Comparison of ENCODE assay signal across 19 cellular contexts in genomic region chr11:12276356-12276755, GRCh38.
DNase-seq lines count a peak whose midpoint lies in the region; ATAC-seq and TF ChIP-seq lines count a peak whose summit lies in the region.
"Had no signal": no experiment of that assay in that cellular context is flagged by ENCODE, and none has a peak within 500 bp of the region (broad histone marks: within the 10 kb centered on the region; RNA-seq: fewer than 3 reads in every experiment).

No MANE protein-coding gene starts in this region.

- H4K20me1 ChIP-seq in PC-9 (ENCODE audit: insufficient read depth), result no peaks in the 10 kb centered on the region

- peak; percentile 40 for DNase-seq in activated CD8-positive, alpha-beta memory T cell treated with anti-CD3 and anti-CD28 coated beads, Interleukin-2, amount 50 U/mL, for 48 hours
- DNase-seq in activated CD8-positive, alpha-beta memory T cell treated with anti-CD3 and anti-CD28 coated beads for 24 hours, result no peak
- peak; percentile 61 for DNase-seq in NCI-H2107 (lab: John Stamatoyannopoulos, UW)
- DNase-seq in T-helper 17 cell, result no peak
- peak; percentile 17 to 40 for DNase-seq in tibial artery
- no peak for DNase-seq in PC-9
- DNase-seq in NCI-H1092 treated with DMSO at 0.1 percent for 48 hours (lab: John Stamatoyannopoulos, UW), result no peak
- no peak for DNase-seq in HT-29 (ENCODE audit: low spot score)
- DNase-seq: 8988T; activated CD4-positive, alpha-beta T cell treated with anti-CD3 and anti-CD28 coated beads for 36 hours; activated naive CD4-positive, alpha-beta T cell treated with anti-CD3 and anti-CD28 coated beads, Interleukin-2, amount 10 ng/mL, durations not matched to agents 7 days and 5 days; effector memory CD8-positive, alpha-beta T cell; glutamatergic neuron; GM23248; NCI-H2171; stimulated activated CD4-positive, alpha-beta T cell treated with anti-CD3 and anti-CD28 coated beads, Interleukin-4, amount 100 ng/mL, for 4 hours had no signal

- H3K9me3 ChIP-seq in T-helper 17 cell (ENCODE audit: control insufficient read depth, low read length, poor library complexity, severe bottlenecking) (no peaks in the 10 kb centered on the region), tibial artery (no peaks in the 10 kb centered on the region), PC-9 (ENCODE audit: insufficient read depth, low read depth) (no peaks in the 10 kb centered on the region)

- H3K36me3 ChIP-seq in tibial artery (no peaks in the 10 kb centered on the region), PC-9 (ENCODE audit: low read depth) (no peaks in the 10 kb centered on the region)

- H2AFZ ChIP-seq in PC-9, result no peak overlapping the region
- H2AFZ ChIP-seq: GM23248, parathyroid adenoma had no signal

- intact Hi-C loops in tibial artery (cut with DNase I; ENCODE audit: low total_unique reads), result loop anchor here (10.0 kb wide), 2 partner anchors 342 to 462 kb away; no protein-coding TSS in a partner anchor
- intact Hi-C loops in PC-9 (cut with micrococcal nuclease; ENCODE audit: unreplicated experiment), result no loop called here

- H3K27me3 Mint-ChIP-seq in T-helper 17 cell, result no peaks in the 10 kb centered on the region
- H3K27me3 Mint-ChIP-seq: activated CD4-positive, alpha-beta T cell treated with anti-CD3 and anti-CD28 coated beads for 36 hours; activated naive CD4-positive, alpha-beta T cell treated with anti-CD3 and anti-CD28 coated beads, Interleukin-2, amount 10 ng/mL, durations not matched to agents 7 days and 5 days; effector memory CD8-positive, alpha-beta T cell had no signal

- no peaks in the 10 kb centered on the region for H3K9me2 ChIP-seq in PC-9 (ENCODE audit: insufficient read depth)

- peaks cover 0 to 18% (median 9%) of the 10 kb centered on the region in 4 donors for H3K4me1 ChIP-seq in tibial artery
- H3K4me1 ChIP-seq in PC-9 (replicated peaks; ENCODE audit: insufficient read depth), result no peaks in the 10 kb centered on the region
- H3K4me1 ChIP-seq: parathyroid adenoma had no signal

- BruUV-seq in PC-9 (replicated peaks; lab: Mats Ljungman, UMichigan), result no TSS peak

- no peak overlapping the region for H3K4me2 ChIP-seq in PC-9

- no peak overlapping the region for H3K27ac ChIP-seq in tibial artery
- no peak overlapping the region for H3K27ac ChIP-seq in PC-9
- H3K27ac ChIP-seq: GM23248, parathyroid adenoma, skin epidermis had no signal

- peaks cover 14% of the 10 kb centered on the region for H3K4me1 Mint-ChIP-seq in T-helper 17 cell
- H3K4me1 Mint-ChIP-seq: activated naive CD4-positive, alpha-beta T cell treated with anti-CD3 and anti-CD28 coated beads, Interleukin-2, amount 10 ng/mL, durations not matched to agents 7 days and 5 days had no signal

- H3K4me3 ChIP-seq in tibial artery, result no peak overlapping the region
- no peak overlapping the region for H3K4me3 ChIP-seq in PC-9
- H3K4me3 ChIP-seq: GM23248, lung, skin epidermis had no signal

- no peaks in the 10 kb centered on the region for H3K36me3 Mint-ChIP-seq in T-helper 17 cell (ENCODE audit: low read depth)
- H3K36me3 Mint-ChIP-seq: activated naive CD4-positive, alpha-beta T cell treated with anti-CD3 and anti-CD28 coated beads, Interleukin-2, amount 10 ng/mL, durations not matched to agents 7 days and 5 days had no signal

- no peak overlapping the region for H3K4me3 Mint-ChIP-seq in T-helper 17 cell
- H3K4me3 Mint-ChIP-seq: activated CD4-positive, alpha-beta T cell treated with anti-CD3 and anti-CD28 coated beads for 36 hours; activated naive CD4-positive, alpha-beta T cell treated with anti-CD3 and anti-CD28 coated beads, Interleukin-2, amount 10 ng/mL, durations not matched to agents 7 days and 5 days; effector memory CD8-positive, alpha-beta T cell had no signal

- POLR2A ChIA-PET in PC-9 (lab: Charles Lee; ENCODE audit: unreplicated experiment), result no interaction called here

- CTCF ChIA-PET in PC-9 (lab: Charles Lee), result no interaction called here

- no peak for TF ChIP-seq CTCF in tibial artery (IDR thresholded peaks at IDR 0.05)
- no peak for TF ChIP-seq CTCF in PC-9 (conservative IDR thresholded peaks at IDR 0.05)

- no peaks in the 10 kb centered on the region for H3K79me2 ChIP-seq in PC-9 (ENCODE audit: low read depth)
- H3K79me2 ChIP-seq: parathyroid adenoma had no signal

- H3F3A ChIP-seq in PC-9 (ENCODE audit: insufficient read depth, low read depth), result no peaks in the 10 kb centered on the region

- no peak for ATAC-seq in T-helper 17 cell
- ATAC-seq: activated CD4-positive, alpha-beta T cell treated with anti-CD3 and anti-CD28 coated beads for 36 hours; effector memory CD8-positive, alpha-beta T cell had no signal

- H3K27ac Mint-ChIP-seq in T-helper 17 cell, result peak overlapping the region; percentile 11
- H3K27ac Mint-ChIP-seq: activated CD4-positive, alpha-beta T cell treated with anti-CD3 and anti-CD28 coated beads for 36 hours; activated naive CD4-positive, alpha-beta T cell treated with anti-CD3 and anti-CD28 coated beads, Interleukin-2, amount 10 ng/mL, durations not matched to agents 7 days and 5 days had no signal

- H3K27me3 ChIP-seq in tibial artery, result no peaks in the 10 kb centered on the region
- no peaks in the 10 kb centered on the region for H3K27me3 ChIP-seq in PC-9 (ENCODE audit: insufficient read depth, low read depth)

Comparison
In these comparisons a context has a peak if more than half of its experiments do, and no peak if none do; other contexts are left out.
1. DNase-seq: peak in activated CD8-positive, alpha-beta memory T cell treated with anti-CD3 and anti-CD28 coated beads, Interleukin-2, amount 50 U/mL, for 48 hours (single experiment), NCI-H2107 (single experiment) and tibial artery (2 of 2); none in activated CD8-positive, alpha-beta memory T cell treated with anti-CD3 and anti-CD28 coated beads for 24 hours (single experiment), T-helper 17 cell (0 of 3), PC-9 (0 of 2), NCI-H1092 treated with DMSO at 0.1 percent for 48 hours (single experiment) and HT-29 (single experiment).